ENCODE assay signal across 17 cellular contexts in genomic region chr4:129747756-129748155, GRCh38.
A peak's percentile ranks its signal among the peaks of the same experiment; 100 is the strongest.
DNase-seq lines count a peak whose midpoint lies in the region; ATAC-seq and TF ChIP-seq lines count a peak whose summit lies in the region.
"Had no signal": no experiment of that assay in that cellular context is flagged by ENCODE, and none has a peak within 500 bp of the region (broad histone marks: within the 10 kb centered on the region; RNA-seq: fewer than 3 reads in every experiment).

No MANE protein-coding gene starts in this region.

- TF ChIP-seq CTCF in hepatocyte (IDR thresholded peaks at IDR 0.05; ENCODE audit: poor library complexity), result no peak
- TF ChIP-seq CTCF in upper lobe of right lung (IDR thresholded peaks at IDR 0.05), result no peak
- no peak for TF ChIP-seq CTCF in sigmoid colon (IDR thresholded peaks at IDR 0.05)

- H4K20me1 ChIP-seq in hepatocyte (ENCODE audit: insufficient read depth, poor library complexity, severe bottlenecking), result no peaks in the 10 kb centered on the region

- H3K4me2 ChIP-seq in hepatocyte, result no peak overlapping the region

- TF ChIP-seq POLR2A in sigmoid colon (IDR thresholded peaks at IDR 0.05), result no peak

- no peaks in the 10 kb centered on the region for H3K9me3 ChIP-seq in hepatocyte (ENCODE audit: low read depth)
- H3K9me3 ChIP-seq in upper lobe of right lung, result no peaks in the 10 kb centered on the region
- H3K9me3 ChIP-seq in sigmoid colon, result no peaks in the 10 kb centered on the region
- H3K9me3 ChIP-seq: Caco-2, SJCRH30 had no signal

- intact Hi-C loops in upper lobe of right lung (cut with DNase I) (no loop called here), sigmoid colon (cut with DNase I) (no loop called here)

- H3K27me3 ChIP-seq in hepatocyte, result no peaks in the 10 kb centered on the region
- H3K27me3 ChIP-seq in upper lobe of right lung, result no peaks in the 10 kb centered on the region
- H3K27me3 ChIP-seq in sigmoid colon, result no peaks in the 10 kb centered on the region
- H3K27me3 ChIP-seq: SJCRH30 had no signal

- no peak overlapping the region for H3K4me3 ChIP-seq in hepatocyte
- H3K4me3 ChIP-seq in upper lobe of right lung, result no peak overlapping the region
- no peak overlapping the region for H3K4me3 ChIP-seq in sigmoid colon
- H3K4me3 ChIP-seq: GM23248, SJCRH30 had no signal

- H2AFZ ChIP-seq in hepatocyte, result no peak overlapping the region
- H2AFZ ChIP-seq: GM23248 had no signal

- no peaks in the 10 kb centered on the region for H3K9me2 ChIP-seq in hepatocyte (replicated peaks; ENCODE audit: insufficient read depth)

- DNase-seq in SIG-M5 treated with dmso at 0.1 percent for 504 hours (lab: John Stamatoyannopoulos, UW; ENCODE audit: unreplicated experiment) (peak; percentile 2), SIG-M5 (lab: John Stamatoyannopoulos, UW) (no peak), NCI-H69 (lab: John Stamatoyannopoulos, UW) (peak; percentile 7), hepatocyte (ENCODE audit: low spot score) (peak; percentile 6), upper lobe of right lung (no peak), NCI-H2081 treated with DMSO at 0.1 percent for 48 hours (lab: John Stamatoyannopoulos, UW) (no peak), sigmoid colon (no peak)
- DNase-seq: AML-193, Caco-2, GM23248, NCI-H1048, NCI-H1930, NCI-H446, NCI-H82, SJCRH30 had no signal

- H3K4me1 ChIP-seq in hepatocyte (ENCODE audit: insufficient read depth), result no peaks in the 10 kb centered on the region
- H3K4me1 ChIP-seq in upper lobe of right lung, result no peaks in the 10 kb centered on the region
- H3K4me1 ChIP-seq in sigmoid colon, result no peaks in the 10 kb centered on the region
- H3K4me1 ChIP-seq: Caco-2, SJCRH30 had no signal

- H3K27ac ChIP-seq in hepatocyte (no peak overlapping the region), upper lobe of right lung (no peak overlapping the region), sigmoid colon (no peak overlapping the region)
- H3K27ac ChIP-seq: GM23248, HL-60, SJCRH30 had no signal

- H3K36me3 ChIP-seq in hepatocyte (replicated peaks; ENCODE audit: insufficient read depth, low read depth) (no peaks in the 10 kb centered on the region), upper lobe of right lung (no peaks in the 10 kb centered on the region), sigmoid colon (no peaks in the 10 kb centered on the region)
- H3K36me3 ChIP-seq: SJCRH30 had no signal

- peak; percentile 48 for ATAC-seq in upper lobe of right lung
- no peak for ATAC-seq in HG03039 (IDR thresholded peaks at IDR 0.05; ENCODE audit: unreplicated experiment)

- 65% methylated on average over 2 of the region's 2 CpGs for WGBS in hepatocyte (ENCODE audit: low lambda C conversion rate, missing lambda C conversion rate)
- WGBS in sigmoid colon, 2 donors, result 35 to 64% methylated on average over 2 of the region's 2 CpGs

- H3K79me2 ChIP-seq in hepatocyte, result no peaks in the 10 kb centered on the region

- TF ChIP-seq EP300 in sigmoid colon (IDR thresholded peaks at IDR 0.05), result no peak

Comparison
In these comparisons a context has a peak if more than half of its experiments do, and no peak if none do; other contexts are left out.
1. DNase-seq: peak in SIG-M5 treated with dmso at 0.1 percent for 504 hours (single experiment), NCI-H69 (single experiment) and hepatocyte (single experiment); none in SIG-M5 (single experiment), upper lobe of right lung (single experiment), NCI-H2081 treated with DMSO at 0.1 percent for 48 hours (single experiment) and sigmoid colon (single experiment).